34 cellular contexts compared by ENCODE assay signal in genomic region chr12:20868277-20868676, GRCh38. TPM values are rescaled to one million over a fixed set of nuclear protein-coding genes. Genes with fewer than 3 reads are reported as not detected.
"Had no signal": no experiment of that assay in that cellular context is flagged by ENCODE, and none has a peak within 500 bp of the region (broad histone marks: within the 10 kb centered on the region; RNA-seq: fewer than 3 reads in every experiment).

No MANE protein-coding gene starts in this region.

- H3K9me3 ChIP-seq: MG63, SJCRH30 had no signal

- ATAC-seq: activated CD8-positive, alpha-beta memory T cell treated with anti-CD3 and anti-CD28 coated beads, Interleukin-2, amount 10 ng/mL, durations not matched to agents 7 days and 5 days; activated naive CD8-positive, alpha-beta T cell treated with anti-CD3 and anti-CD28 coated beads, Interleukin-2, amount 50 U/mL, for 24 hours; Panc1 had no signal

- H3K4me1 ChIP-seq: SJCRH30 had no signal

- DNase-seq: activated B cell treated with CpG ODN at 0.5 μM for 24 hours; activated CD4-positive, alpha-beta memory T cell treated with anti-CD3 and anti-CD28 coated beads for 36 hours; activated CD4-positive, alpha-beta T cell treated with anti-CD3 and anti-CD28 coated beads for 4 hours; activated CD4-positive, alpha-beta T cell treated with anti-CD3 and anti-CD28 coated beads, Interleukin-2, amount 50 U/mL, for 1 hour; activated CD4-positive, CD25-positive, alpha-beta regulatory T cell treated with anti-CD3 and anti-CD28 coated beads, Interleukin-2, amount 50 U/mL, for 72 hours; activated CD8-positive, alpha-beta memory T cell treated with anti-CD3 and anti-CD28 coated beads for 24 hours; activated CD8-positive, alpha-beta memory T cell treated with anti-CD3 and anti-CD28 coated beads, Interleukin-2, amount 10 ng/mL, durations not matched to agents 7 days and 5 days; activated CD8-positive, alpha-beta memory T cell treated with anti-CD3 and anti-CD28 coated beads, Interleukin-2, amount 50 U/mL, for 48 hours; activated effector memory CD4-positive, alpha-beta T cell treated with Interleukin-2 at 50 U/mL for 16 hours; activated naive CD4-positive, alpha-beta T cell treated with anti-CD3 and anti-CD28 coated beads, Interleukin-2, amount 10 ng/mL, durations not matched to agents 7 days and 5 days; activated naive CD8-positive, alpha-beta T cell treated with anti-CD3 and anti-CD28 coated beads, Interleukin-2, amount 50 U/mL, for 24 hours; activated T-cell treated with anti-CD3 and anti-CD28 coated beads, Interleukin-2, amount 50 U/mL, for 48 hours; anterior cingulate cortex; caudate nucleus; cerebellar nuclear complex; MG63; NCI-H1048; NCI-H1105 treated with DMSO at 0.1 percent for 48 hours; NCI-H1436; NCI-H1694; NCI-H1930; NCI-H2081 treated with DMSO at 0.1 percent for 48 hours; NCI-H345; NCI-H524 treated with DMSO at 0.1 percent for 48 hours; SHP77; SJCRH30; T-helper 9 cell had no signal

- H3K27ac ChIP-seq: SJCRH30, SK-N-MC, VCaP had no signal

- H3K9me3 Mint-ChIP-seq: activated CD4-positive, alpha-beta memory T cell treated with anti-CD3 and anti-CD28 coated beads for 36 hours; activated naive CD8-positive, alpha-beta T cell treated with anti-CD3 and anti-CD28 coated beads, Interleukin-2, amount 50 U/mL, for 24 hours; brain had no signal

- H3K27me3 Mint-ChIP-seq: activated B cell treated with CpG ODN at 0.5 μM for 24 hours; activated CD4-positive, alpha-beta memory T cell treated with anti-CD3 and anti-CD28 coated beads for 36 hours; activated CD8-positive, alpha-beta memory T cell treated with anti-CD3 and anti-CD28 coated beads, Interleukin-2, amount 10 ng/mL, durations not matched to agents 7 days and 5 days; activated naive CD4-positive, alpha-beta T cell treated with anti-CD3 and anti-CD28 coated beads, Interleukin-2, amount 10 ng/mL, durations not matched to agents 7 days and 5 days; activated naive CD8-positive, alpha-beta T cell; activated naive CD8-positive, alpha-beta T cell treated with anti-CD3 and anti-CD28 coated beads, Interleukin-2, amount 50 U/mL, for 24 hours; brain had no signal

- H3K4me1 Mint-ChIP-seq: activated B cell treated with CpG ODN at 0.5 μM for 24 hours; activated CD8-positive, alpha-beta memory T cell treated with anti-CD3 and anti-CD28 coated beads, Interleukin-2, amount 10 ng/mL, durations not matched to agents 7 days and 5 days; activated naive CD4-positive, alpha-beta T cell treated with anti-CD3 and anti-CD28 coated beads, Interleukin-2, amount 10 ng/mL, durations not matched to agents 7 days and 5 days; activated naive CD8-positive, alpha-beta T cell treated with anti-CD3 and anti-CD28 coated beads, Interleukin-2, amount 50 U/mL, for 24 hours; brain had no signal

- H3K4me3 Mint-ChIP-seq: activated B cell treated with CpG ODN at 0.5 μM for 24 hours; activated CD4-positive, alpha-beta memory T cell treated with anti-CD3 and anti-CD28 coated beads for 36 hours; activated CD8-positive, alpha-beta memory T cell treated with anti-CD3 and anti-CD28 coated beads, Interleukin-2, amount 10 ng/mL, durations not matched to agents 7 days and 5 days; activated naive CD4-positive, alpha-beta T cell treated with anti-CD3 and anti-CD28 coated beads, Interleukin-2, amount 10 ng/mL, durations not matched to agents 7 days and 5 days; activated naive CD8-positive, alpha-beta T cell; activated naive CD8-positive, alpha-beta T cell treated with anti-CD3 and anti-CD28 coated beads, Interleukin-2, amount 50 U/mL, for 24 hours; brain; T-helper 1 cell treated with Interleukin-12 subunit alpha and Interleukin-12 subunit beta and Interleukin-4 antibody, amounts not matched to agents 30 μg/mL and 1 μg/mL, for 36 hours had no signal

- H3K36me3 ChIP-seq: MG63, SJCRH30 had no signal

- H3K36me3 Mint-ChIP-seq: activated CD4-positive, alpha-beta memory T cell treated with anti-CD3 and anti-CD28 coated beads for 36 hours; activated CD8-positive, alpha-beta memory T cell treated with anti-CD3 and anti-CD28 coated beads, Interleukin-2, amount 10 ng/mL, durations not matched to agents 7 days and 5 days; activated naive CD4-positive, alpha-beta T cell treated with anti-CD3 and anti-CD28 coated beads, Interleukin-2, amount 10 ng/mL, durations not matched to agents 7 days and 5 days; activated naive CD8-positive, alpha-beta T cell; brain had no signal

- H3K4me3 ChIP-seq: MG63, SJCRH30, SK-N-MC had no signal

- H3K27me3 ChIP-seq: MG63, SJCRH30 had no signal

- H3K27ac Mint-ChIP-seq: activated B cell treated with CpG ODN at 0.5 μM for 24 hours; activated CD4-positive, alpha-beta memory T cell treated with anti-CD3 and anti-CD28 coated beads for 36 hours; activated CD8-positive, alpha-beta memory T cell treated with anti-CD3 and anti-CD28 coated beads, Interleukin-2, amount 10 ng/mL, durations not matched to agents 7 days and 5 days; activated naive CD4-positive, alpha-beta T cell treated with anti-CD3 and anti-CD28 coated beads, Interleukin-2, amount 10 ng/mL, durations not matched to agents 7 days and 5 days; activated naive CD8-positive, alpha-beta T cell; activated naive CD8-positive, alpha-beta T cell treated with anti-CD3 and anti-CD28 coated beads, Interleukin-2, amount 50 U/mL, for 24 hours; brain; T-helper 1 cell treated with Interleukin-12 subunit alpha and Interleukin-12 subunit beta and Interleukin-4 antibody, amounts not matched to agents 30 μg/mL and 1 μg/mL, for 36 hours had no signal

RNA-seq across cellular contexts. Expression of gene SLCO1B3, which starts 57.8 kb away (rescaled TPM):
- total RNA-seq: activated B cell treated with CpG ODN at 0.5 μM for 24 hours; activated CD4-positive, alpha-beta memory T cell treated with anti-CD3 and anti-CD28 coated beads for 36 hours; activated CD8-positive, alpha-beta memory T cell treated with anti-CD3 and anti-CD28 coated beads, Interleukin-2, amount 10 ng/mL, durations not matched to agents 7 days and 5 days; RPMI7951; SJCRH30 had no signal
